26 cellular contexts compared by ENCODE assay signal in genomic region chrX:106401965-106402559, GRCh38.
"Had no signal": no experiment of that assay in that cellular context is flagged by ENCODE, and none has a peak within 500 bp of the region (broad histone marks: within the 10 kb centered on the region; RNA-seq: fewer than 3 reads in every experiment).

No MANE protein-coding gene starts in this region.

- H3K27ac ChIP-seq: hepatocyte, parathyroid adenoma, psoas muscle, sigmoid colon had no signal

- H3K27ac Mint-ChIP-seq: activated CD4-positive, alpha-beta T cell treated with anti-CD3 and anti-CD28 coated beads for 36 hours; activated CD8-positive, alpha-beta memory T cell treated with anti-CD3 and anti-CD28 coated beads, Interleukin-2, amount 10 ng/mL, durations not matched to agents 7 days and 5 days; activated CD8-positive, alpha-beta T cell treated with anti-CD3 and anti-CD28 coated beads, Interleukin-2, amount 10 ng/mL, durations not matched to agents 7 days and 5 days; activated naive CD4-positive, alpha-beta T cell treated with anti-CD3 and anti-CD28 coated beads, Interleukin-2, amount 50 U/mL, for 72 hours; activated T-cell treated with anti-CD3 and anti-CD28 coated beads, Interleukin-2, amount 50 U/mL, for 72 hours; naive thymus-derived CD4-positive, alpha-beta T cell; stimulated activated memory B cell treated with anti-CD40 and anti-IgM and Interleukin-4, amounts not matched to agents 10 μg/mL and 1 μg/mL and 100 μg/mL, for 72 hours had no signal

- H3K4me1 Mint-ChIP-seq: activated CD4-positive, alpha-beta T cell treated with anti-CD3 and anti-CD28 coated beads for 36 hours; activated CD8-positive, alpha-beta memory T cell treated with anti-CD3 and anti-CD28 coated beads, Interleukin-2, amount 10 ng/mL, durations not matched to agents 7 days and 5 days; central memory CD8-positive, alpha-beta T cell; naive thymus-derived CD4-positive, alpha-beta T cell; neural crest cell; stimulated activated memory B cell treated with anti-CD40 and anti-IgM and Interleukin-4, amounts not matched to agents 10 μg/mL and 1 μg/mL and 100 μg/mL, for 72 hours; stimulated activated naive CD8-positive, alpha-beta T cell treated with anti-CD3 and anti-CD28 coated beads, Interleukin-15, amount 100 ng/mL, for 72 hours had no signal

- H3K9me3 Mint-ChIP-seq: activated naive CD4-positive, alpha-beta T cell treated with anti-CD3 and anti-CD28 coated beads, Interleukin-2, amount 50 U/mL, for 72 hours; activated T-cell treated with anti-CD3 and anti-CD28 coated beads, Interleukin-2, amount 50 U/mL, for 72 hours; central memory CD8-positive, alpha-beta T cell; naive thymus-derived CD4-positive, alpha-beta T cell; stimulated activated memory B cell treated with anti-CD40 and anti-IgM and Interleukin-4, amounts not matched to agents 10 μg/mL and 1 μg/mL and 100 μg/mL, for 72 hours; stimulated activated naive CD8-positive, alpha-beta T cell treated with anti-CD3 and anti-CD28 coated beads, Interleukin-15, amount 100 ng/mL, for 72 hours had no signal

- H3K4me3 Mint-ChIP-seq: activated CD4-positive, alpha-beta T cell treated with anti-CD3 and anti-CD28 coated beads for 36 hours; activated CD8-positive, alpha-beta memory T cell treated with anti-CD3 and anti-CD28 coated beads, Interleukin-2, amount 10 ng/mL, durations not matched to agents 7 days and 5 days; activated CD8-positive, alpha-beta T cell treated with anti-CD3 and anti-CD28 coated beads, Interleukin-2, amount 10 ng/mL, durations not matched to agents 7 days and 5 days; activated T-cell treated with anti-CD3 and anti-CD28 coated beads, Interleukin-2, amount 50 U/mL, for 72 hours; central memory CD8-positive, alpha-beta T cell; naive thymus-derived CD4-positive, alpha-beta T cell; neural crest cell; stimulated activated memory B cell treated with anti-CD40 and anti-IgM and Interleukin-4, amounts not matched to agents 10 μg/mL and 1 μg/mL and 100 μg/mL, for 72 hours; stimulated activated naive CD8-positive, alpha-beta T cell treated with anti-CD3 and anti-CD28 coated beads, Interleukin-15, amount 100 ng/mL, for 72 hours had no signal

- H3K27me3 ChIP-seq: hepatocyte, sigmoid colon had no signal

- H3K4me3 ChIP-seq: hepatocyte, lung, psoas muscle, sigmoid colon, smooth muscle cell had no signal

- H3K36me3 Mint-ChIP-seq: activated CD8-positive, alpha-beta memory T cell treated with anti-CD3 and anti-CD28 coated beads, Interleukin-2, amount 10 ng/mL, durations not matched to agents 7 days and 5 days; activated naive CD4-positive, alpha-beta T cell treated with anti-CD3 and anti-CD28 coated beads, Interleukin-2, amount 50 U/mL, for 72 hours; naive thymus-derived CD4-positive, alpha-beta T cell; stimulated activated memory B cell treated with anti-CD40 and anti-IgM and Interleukin-4, amounts not matched to agents 10 μg/mL and 1 μg/mL and 100 μg/mL, for 72 hours had no signal

- H3K4me1 ChIP-seq: parathyroid adenoma, psoas muscle, sigmoid colon had no signal

- DNase-seq: activated CD4-positive, alpha-beta T cell treated with anti-CD3 and anti-CD28 coated beads for 36 hours; activated CD4-positive, CD25-positive, alpha-beta regulatory T cell; activated CD8-positive, alpha-beta memory T cell treated with anti-CD3 and anti-CD28 coated beads, Interleukin-2, amount 10 ng/mL, durations not matched to agents 7 days and 5 days; activated CD8-positive, alpha-beta T cell treated with anti-CD3 and anti-CD28 coated beads, Interleukin-2, amount 10 ng/mL, durations not matched to agents 7 days and 5 days; activated naive CD4-positive, alpha-beta T cell; activated T-cell treated with anti-CD3 and anti-CD28 coated beads, Interleukin-2, amount 50 U/mL, for 72 hours; effector CD8-positive, alpha-beta T cell; islet precursor cell; left cardiac atrium; naive thymus-derived CD4-positive, alpha-beta T cell; occipital lobe; psoas muscle; sigmoid colon; stimulated activated CD4-positive, alpha-beta T cell treated with anti-CD3 and anti-CD28 coated beads, Interleukin-1b, Interleukin-23, amount 100 ng/mL, for 48 hours; stimulated activated CD4-positive, alpha-beta T cell treated with anti-CD3 and anti-CD28 coated beads, Interleukin-4, amount 100 ng/mL, for 4 hours; stimulated activated CD8-positive, alpha-beta memory T cell treated with anti-CD3 and anti-CD28 coated beads, Interleukin-4, amount 100 ng/mL, for 48 hours; stimulated activated naive CD8-positive, alpha-beta T cell treated with anti-CD3 and anti-CD28 coated beads, Interleukin-15, amount 100 ng/mL, for 72 hours; substantia nigra had no signal

- H3K27me3 Mint-ChIP-seq: activated CD4-positive, alpha-beta T cell treated with anti-CD3 and anti-CD28 coated beads for 36 hours; activated CD8-positive, alpha-beta memory T cell treated with anti-CD3 and anti-CD28 coated beads, Interleukin-2, amount 10 ng/mL, durations not matched to agents 7 days and 5 days; central memory CD8-positive, alpha-beta T cell; naive thymus-derived CD4-positive, alpha-beta T cell; stimulated activated memory B cell treated with anti-CD40 and anti-IgM and Interleukin-4, amounts not matched to agents 10 μg/mL and 1 μg/mL and 100 μg/mL, for 72 hours; stimulated activated naive CD8-positive, alpha-beta T cell treated with anti-CD3 and anti-CD28 coated beads, Interleukin-15, amount 100 ng/mL, for 72 hours had no signal

- H3K9me3 ChIP-seq: psoas muscle, sigmoid colon had no signal

- H3K36me3 ChIP-seq: sigmoid colon had no signal
